In genomic region chr20:62407221-62407992, GRCh38 we compare ENCODE assay signal across 8 cellular contexts. TPM values are rescaled to one million over a fixed set of nuclear protein-coding genes. Genes with fewer than 3 reads are reported as not detected.
DNase-seq lines count a peak whose midpoint lies in the region; ATAC-seq, FAIRE-seq and TF ChIP-seq lines count a peak whose summit lies in the region.

Gene CABLES2, minus strand, starts transcription at chr20:62407285. Its CDS starts 9 bp downstream, at chr20:62407276.

- 5 to 8% (median 6%) methylated on average over 47 to 73 of the region's 73 CpGs for WGBS in psoas muscle, 3 donors

- peaks cover 26% of the 10 kb centered on the region for H3K4me1 ChIP-seq in psoas muscle

- intact Hi-C loops in left ventricle myocardium superior (cut with micrococcal nuclease): no loop called here
- intact Hi-C loops in psoas muscle (cut with DNase I): loop anchor here in 1 of 2 donors (5.0 kb wide), 1 partner anchor 85 kb away; no protein-coding TSS in a partner anchor

- peak within 1 kb of the TSS; percentile 74 for H3K4me3 ChIP-seq in psoas muscle

- no peaks in the 10 kb centered on the region for H3K27me3 ChIP-seq in psoas muscle (ENCODE audit: insufficient read depth in 3 of 3, low read length in 2 of 3)

- H3K36me3 ChIP-seq in psoas muscle (ENCODE audit: insufficient read depth in 1 of 2, low read depth in 1 of 2): no peaks in the 10 kb centered on the region

- H3K9me3 Mint-ChIP-seq in T-helper 1 cell treated with Interleukin-12 subunit alpha and Interleukin-12 subunit beta and Interleukin-4 antibody, amounts not matched to agents 30 μg/mL and 1 μg/mL, for 36 hours: no peaks in the 10 kb centered on the region

- TF ChIP-seq CTCF in psoas muscle (IDR thresholded peaks at IDR 0.05): peak; percentile 21

- DNase-seq in NCI-H146 treated with DMSO at 0.1 percent for 48 hours (lab: John Stamatoyannopoulos, UW; ENCODE audit: unreplicated experiment): peak; percentile 78
- peak; percentile 43 to 95 (median 83) for DNase-seq in amygdala (lab: John Stamatoyannopoulos, UW)
- DNase-seq in left ventricle myocardium superior: peak; percentile 97
- peak; percentile 96 to 98 for DNase-seq in psoas muscle
- DNase-seq in urothelium cell line (ENCODE audit: low spot score): peak; percentile 100

- peak within 1 kb of the TSS; percentile 84 for H3K4me3 Mint-ChIP-seq in T-helper 1 cell treated with Interleukin-12 subunit alpha and Interleukin-12 subunit beta and Interleukin-4 antibody, amounts not matched to agents 30 μg/mL and 1 μg/mL, for 36 hours

- no peaks in the 10 kb centered on the region for H3K27me3 Mint-ChIP-seq in T-helper 1 cell treated with Interleukin-12 subunit alpha and Interleukin-12 subunit beta and Interleukin-4 antibody, amounts not matched to agents 30 μg/mL and 1 μg/mL, for 36 hours (ENCODE audit: low read depth)

- peak; percentile 95 for FAIRE-seq in urothelium cell line (lab: Jason Lieb, UNC)

- peaks cover 17% of the 10 kb centered on the region for H3K4me1 Mint-ChIP-seq in T-helper 1 cell treated with Interleukin-12 subunit alpha and Interleukin-12 subunit beta and Interleukin-4 antibody, amounts not matched to agents 30 μg/mL and 1 μg/mL, for 36 hours (ENCODE audit: low read depth)

- no peaks in the 10 kb centered on the region for H3K9me3 ChIP-seq in psoas muscle

- peak within 1 kb of the TSS; percentile 85 for H3K27ac Mint-ChIP-seq in T-helper 1 cell treated with Interleukin-12 subunit alpha and Interleukin-12 subunit beta and Interleukin-4 antibody, amounts not matched to agents 30 μg/mL and 1 μg/mL, for 36 hours

- peak within 1 kb of the TSS; percentile 9 for H3K27ac ChIP-seq in psoas muscle

- H3K36me3 Mint-ChIP-seq in T-helper 1 cell treated with Interleukin-12 subunit alpha and Interleukin-12 subunit beta and Interleukin-4 antibody, amounts not matched to agents 30 μg/mL and 1 μg/mL, for 36 hours (ENCODE audit: low read depth): no peaks in the 10 kb centered on the region

- ATAC-seq in GM18499 (IDR thresholded peaks at IDR 0.05; ENCODE audit: insufficient read depth, unreplicated experiment) (peak; percentile 53), HG02884 (IDR thresholded peaks at IDR 0.05; ENCODE audit: unreplicated experiment) (peak; percentile 85), left ventricle myocardium superior (peak; percentile 88), psoas muscle (peak; percentile 92 to 95 (median 94))

RNA-seq across cellular contexts. Expression of gene CABLES2, which starts in this region (rescaled TPM):
- 19.1 TPM for total RNA-seq in left ventricle myocardium superior
- total RNA-seq in psoas muscle: 1 to 10 TPM; 3.0 to 4.2 (median 3.9) TPM
- 1 to 10 TPM; 2.4 to 4.3 (median 3.5) TPM for polyA plus RNA-seq in psoas muscle

Comparison
In these comparisons a context has a peak if more than half of its experiments do, and no peak if none do; other contexts are left out.
1. Peak in every context shown above with its lines: DNase-seq, ATAC-seq, H3K4me3 ChIP-seq and H3K27ac ChIP-seq.